In genomic region chr9:127942152-127943010, GRCh38 we compare ENCODE assay signal across 8 cellular contexts. TPM values are rescaled to one million over a fixed set of nuclear protein-coding genes. Genes with fewer than 3 reads are reported as not detected.
A peak's percentile ranks its signal among the peaks of the same experiment; 100 is the strongest.
DNase-seq lines count a peak whose midpoint lies in the region; ATAC-seq and TF ChIP-seq lines count a peak whose summit lies in the region.

No MANE protein-coding gene starts in this region.

- no peaks in the 10 kb centered on the region for H3K9me2 ChIP-seq in PC-9 (ENCODE audit: insufficient read depth)

- peak; percentile 88 for TF ChIP-seq CTCF in PC-9 (conservative IDR thresholded peaks at IDR 0.05)
- TF ChIP-seq CTCF in adrenal gland (IDR thresholded peaks at IDR 0.05): peak; percentile 75 to 92 (median 88)
- TF ChIP-seq CTCF in psoas muscle (IDR thresholded peaks at IDR 0.05): peak; percentile 88

- TF ChIP-seq POLR2A in adrenal gland (IDR thresholded peaks at IDR 0.05): no peak

- no peak overlapping the region for H3K4me2 ChIP-seq in PC-9

- peaks cover 1% of the 10 kb centered on the region for H3K79me2 ChIP-seq in PC-9 (ENCODE audit: low read depth)

- H3K4me1 ChIP-seq in HAP-1: peaks cover 3% of the 10 kb centered on the region
- H3K4me1 ChIP-seq in PC-9 (replicated peaks; ENCODE audit: insufficient read depth): no peaks in the 10 kb centered on the region
- H3K4me1 ChIP-seq in adrenal gland (replicated peaks in 1 of 2): peaks cover 9 to 18% of the 10 kb centered on the region in 2 donors
- H3K4me1 ChIP-seq in psoas muscle: peaks cover 2% of the 10 kb centered on the region

- peaks cover 65% of the 10 kb centered on the region for H3F3A ChIP-seq in PC-9 (ENCODE audit: insufficient read depth, low read depth)

- CTCF ChIA-PET in PC-9 (lab: Charles Lee): interaction anchor here (0.6 to 2.4 kb wide), 7 partner anchors 10 to 104 kb away, joined by 3 to 23 read pairs (median 7); no protein-coding TSS in a partner anchor

- intact Hi-C loops in PC-9 (cut with micrococcal nuclease; ENCODE audit: unreplicated experiment) (loop anchor here (1.0 to 2.0 kb wide), 4 partner anchors 38 to 175 kb away; partner anchors contain the start of gene EEIG1), adrenal gland (cut with DNase I) (loop anchor here (1.0 to 5.0 kb wide), 3 partner anchors 35 to 180 kb away; no protein-coding TSS in a partner anchor), left cardiac atrium (cut with DNase I) (loop anchor here (1.0 to 10.0 kb wide), 3 partner anchors 93 to 174 kb away; no protein-coding TSS in a partner anchor), psoas muscle (cut with DNase I) (loop anchor here (1.0 to 10.0 kb wide), 3 partner anchors 92 to 175 kb away; no protein-coding TSS in a partner anchor)

- H2AFZ ChIP-seq in PC-9: no peak overlapping the region

- ATAC-seq in left cardiac atrium (peak; percentile 52 to 56), psoas muscle (peak; percentile 74 to 85 (median 83)), HG02610 (IDR thresholded peaks at IDR 0.05; ENCODE audit: unreplicated experiment) (no peak)

- H3K36me3 ChIP-seq in HAP-1 (replicated peaks) (peaks cover 24% of the 10 kb centered on the region), PC-9 (ENCODE audit: low read depth) (peaks cover 31% of the 10 kb centered on the region; the same call in 1 of the 2 replicates), adrenal gland (replicated peaks in 1 of 2) (peaks cover 0 to 48% of the 10 kb centered on the region in 2 donors), psoas muscle (ENCODE audit: insufficient read depth in 1 of 2, low read depth in 1 of 2) (peaks cover 0 to 24% of the 10 kb centered on the region in 2 donors)

- WGBS in adrenal gland, 4 donors: 49 to 80% (median 60%) methylated on average over 9 to 20 of the region's 20 CpGs
- 35 to 50% (median 39%) methylated on average over 18 to 20 of the region's 20 CpGs for WGBS in psoas muscle, 3 donors

- H4K20me1 ChIP-seq in PC-9 (ENCODE audit: insufficient read depth): peaks cover 6% of the 10 kb centered on the region

- in situ Hi-C loops in HAP-1 (cut with MboI; ENCODE audit: low sequenced_read_pairs): no loop called here

- DNase-seq in CD1c-positive myeloid dendritic cell (ENCODE audit: extremely low spot score) (peak; percentile 60), HAP-1 (ENCODE audit: low spot score in 2 of 2) (peak; percentile 45 to 75), PC-9 (peak in 1 of 2 experiments; percentile 46), adrenal gland (peak in 5 of 7 donors; percentile 71 to 85 (median 79)), left cardiac atrium (peak; percentile 79), psoas muscle (peak; percentile 76 to 89), occipital lobe (lab: John Stamatoyannopoulos, UW) (no peak)

- no peaks in the 10 kb centered on the region for H3K27me3 ChIP-seq in HAP-1 (ENCODE audit: low read depth)
- no peaks in the 10 kb centered on the region for H3K27me3 ChIP-seq in PC-9 (ENCODE audit: insufficient read depth, low read depth)
- H3K27me3 ChIP-seq in adrenal gland: no peaks in the 10 kb centered on the region
- H3K27me3 ChIP-seq in psoas muscle (ENCODE audit: insufficient read depth in 3 of 3, low read length in 2 of 3): no peaks in the 10 kb centered on the region

- no TSS peak for BruUV-seq in PC-9 (replicated peaks; lab: Mats Ljungman, UMichigan)

- H3K4me3 ChIP-seq in HAP-1 (no peak overlapping the region), PC-9 (no peak overlapping the region), adrenal gland (no peak overlapping the region), psoas muscle (no peak overlapping the region)

- POLR2A ChIA-PET in PC-9 (lab: Charles Lee; ENCODE audit: unreplicated experiment): no interaction called here

- no peak overlapping the region for H3K27ac ChIP-seq in PC-9
- peak overlapping the region in 1 of 5 donors; percentile 24 for H3K27ac ChIP-seq in adrenal gland
- no peak overlapping the region for H3K27ac ChIP-seq in psoas muscle

- H3K9me3 ChIP-seq in HAP-1 (no peaks in the 10 kb centered on the region), PC-9 (ENCODE audit: insufficient read depth, low read depth) (no peaks in the 10 kb centered on the region), adrenal gland (replicated peaks in 1 of 3) (no peaks in the 10 kb centered on the region), psoas muscle (no peaks in the 10 kb centered on the region)

RNA-seq across cellular contexts. Expression of gene DPM2, which starts 4.7 kb away (rescaled TPM):
- total RNA-seq in PC-9 (2021) (65.5 and 79.4 TPM in 2 replicates), adrenal gland (10 to 100 TPM; 18.4 to 46.8 (median 31.4) TPM), left cardiac atrium (10 to 100 TPM; 14.7 to 18.3 TPM), psoas muscle (10 to 100 TPM in 3 of 4 donors, 1 to 10 TPM in 1; 9.7 to 17.4 (median 12.2) TPM), occipital lobe (11.4 TPM)
- polyA plus RNA-seq in adrenal gland (10 to 100 TPM; 32.9 to 36.5 (median 35.6) TPM), psoas muscle (10 to 100 TPM; 16.6 to 39.6 (median 37.1) TPM)

RNA-seq across cellular contexts. Expression of gene PIP5KL1, which starts 11.8 kb away (rescaled TPM):
- 21.9 and 22.5 TPM in 2 replicates for total RNA-seq in PC-9 (2021)
- total RNA-seq in adrenal gland: 1 to 10 TPM in 2 of 8 donors, under 1 TPM in 3, not detected in 3; 0.19 to 2.3 (median 0.83) TPM
- polyA plus RNA-seq in adrenal gland: 1 to 10 TPM in 1 of 3 donors, under 1 TPM in 2; 0.22 to 1.5 (median 0.54) TPM
- total RNA-seq in left cardiac atrium: under 1 TPM; 0.50 to 0.99 TPM
- under 1 TPM in 2 of 4 donors, not detected in 2; 0.40 to 0.44 TPM for total RNA-seq in psoas muscle
- under 1 TPM in 2 of 3 donors, not detected in 1; 0.05 to 0.12 TPM for polyA plus RNA-seq in psoas muscle
- total RNA-seq in occipital lobe: 1.4 TPM

RNA-seq across cellular contexts. Expression of gene ST6GALNAC4, which starts 25.5 kb away (rescaled TPM):
- total RNA-seq in PC-9 (2021) (28.3 and 44.3 TPM in 2 replicates), adrenal gland (10 to 100 TPM in 7 of 8 donors, 1 to 10 TPM in 1; 8.7 to 65.7 (median 24.7) TPM), left cardiac atrium (10 to 100 TPM; 35.8 to 49.9 TPM), psoas muscle (10 to 100 TPM in 3 of 4 donors, 1 to 10 TPM in 1; 8.9 to 52.6 (median 27.3) TPM), occipital lobe (10.5 TPM)
- polyA plus RNA-seq in adrenal gland (1 to 10 TPM; 5.3 to 9.2 (median 8.6) TPM), psoas muscle (10 to 100 TPM; 14.0 to 31.4 (median 14.8) TPM)

RNA-seq across cellular contexts. Expression of gene EEIG1, which starts 38.4 kb away (rescaled TPM):
- total RNA-seq in PC-9 (2021) (176 and 208 TPM in 2 replicates), adrenal gland (100 to 1,000 TPM in 2 of 8 donors, 10 to 100 TPM in 6; 35.6 to 179 (median 72.0) TPM), left cardiac atrium (10 to 100 TPM; 24.9 to 27.3 TPM), psoas muscle (10 to 100 TPM in 1 of 4 donors, 1 to 10 TPM in 3; 3.6 to 11.4 (median 8.3) TPM), occipital lobe (2.7 TPM)
- polyA plus RNA-seq in adrenal gland (10 to 100 TPM; 24.5 to 49.5 (median 32.6) TPM), psoas muscle (1 to 10 TPM; 3.6 to 6.1 (median 5.1) TPM)

RNA-seq across cellular contexts. Expression of gene ST6GALNAC6, which starts 43.0 kb away (rescaled TPM):
- total RNA-seq in PC-9 (2021) (23.3 and 27.6 TPM in 2 replicates), adrenal gland (100 to 1,000 TPM in 1 of 8 donors, 10 to 100 TPM in 7; 39.1 to 129 (median 68.1) TPM), left cardiac atrium (10 to 100 TPM; 56.7 to 71.7 TPM), psoas muscle (10 to 100 TPM; 20.3 to 26.1 (median 24.4) TPM), occipital lobe (31.8 TPM)
- polyA plus RNA-seq in adrenal gland (10 to 100 TPM; 26.7 to 46.9 (median 40.0) TPM), psoas muscle (10 to 100 TPM; 18.5 to 35.5 (median 31.0) TPM)
